Comparison of ENCODE assay signal across 1 cellular context in the genomic region with DNA sequence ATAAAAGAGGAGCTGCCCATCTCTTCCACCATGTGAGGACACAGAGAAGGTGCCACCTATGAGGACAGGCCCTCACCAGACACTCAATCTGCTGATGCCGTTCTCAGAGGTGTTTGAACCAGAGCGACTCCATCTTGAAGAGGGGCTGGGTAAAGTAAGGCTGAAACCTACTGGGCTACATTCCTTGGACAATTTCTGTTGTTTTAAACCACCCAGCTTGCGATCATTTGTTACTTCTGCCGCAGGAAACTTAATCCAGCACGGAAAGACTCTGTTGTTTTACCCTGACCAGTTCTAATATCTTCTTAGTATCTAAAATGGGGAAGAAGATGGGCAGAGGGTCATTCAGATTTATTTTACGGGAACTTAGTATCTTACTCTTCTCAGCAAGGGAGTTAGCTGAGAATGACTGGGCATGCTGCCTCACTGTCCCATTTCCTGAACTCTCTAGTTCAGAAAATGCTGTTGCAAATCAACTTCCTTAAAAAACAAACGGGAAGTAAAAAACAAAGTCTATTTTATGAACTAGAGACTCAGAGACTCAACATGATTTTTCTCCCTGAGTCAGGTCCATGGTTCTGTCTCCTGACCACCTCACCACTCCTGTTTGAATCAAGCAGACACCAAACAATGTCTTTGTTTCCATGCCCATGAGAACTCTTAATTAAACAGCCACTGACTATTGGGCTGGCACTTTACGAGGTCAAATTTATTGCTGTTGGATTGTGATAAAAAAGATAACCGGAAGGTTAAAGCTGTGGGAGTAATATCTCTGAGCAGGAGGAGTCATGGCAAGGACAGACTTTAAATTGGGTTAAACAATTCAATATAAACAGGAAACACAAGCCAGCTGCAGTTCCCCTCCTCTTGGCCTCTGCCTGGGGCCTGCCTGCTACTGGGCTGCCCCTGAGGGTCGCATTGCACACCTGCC.
A peak's percentile ranks its signal among the peaks of the same experiment; 100 is the strongest.
TF ChIP-seq lines count a peak whose summit lies in the region.

No MANE protein-coding gene starts in this region.

TF ChIP-seq in K562, 482 proteins besides CTCF, POLR2A, EP300 and RAD21 (continued from another document and continues in another):
- TF ChIP-seq, protein P1, sequence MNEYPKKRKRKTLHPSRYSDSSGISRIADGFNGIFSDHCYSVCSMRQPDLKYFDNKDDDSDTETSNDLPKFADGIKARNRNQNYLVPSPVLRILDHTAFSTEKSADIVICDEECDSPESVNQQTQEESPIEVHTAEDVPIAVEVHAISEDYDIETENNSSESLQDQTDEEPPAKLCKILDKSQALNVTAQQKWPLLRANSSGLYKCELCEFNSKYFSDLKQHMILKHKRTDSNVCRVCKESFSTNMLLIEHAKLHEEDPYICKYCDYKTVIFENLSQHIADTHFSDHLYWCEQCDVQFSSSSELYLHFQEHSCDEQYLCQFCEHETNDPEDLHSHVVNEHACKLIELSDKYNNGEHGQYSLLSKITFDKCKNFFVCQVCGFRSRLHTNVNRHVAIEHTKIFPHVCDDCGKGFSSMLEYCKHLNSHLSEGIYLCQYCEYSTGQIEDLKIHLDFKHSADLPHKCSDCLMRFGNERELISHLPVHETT (CRISPR knock-in tag; conservative IDR thresholded peaks at IDR 0.05 in 1 of 2, IDR thresholded peaks at IDR 0.05 in 1 of 2): peak in 1 of 2 experiments; percentile 96; a peak in 2 of 4 replicates
- no peak for TF ChIP-seq NONO (IDR thresholded peaks at IDR 0.05; ENCODE audit: low read depth in 2 of 2, low read length in 1 of 2)
- TF ChIP-seq NR2C1 (IDR thresholded peaks at IDR 0.05): no peak
- peak; percentile 87 for TF ChIP-seq NR2C1 (tag; IDR thresholded peaks at IDR 0.05)
- no peak for TF ChIP-seq MITF (IDR thresholded peaks at IDR 0.05)
- TF ChIP-seq POLR2AphosphoS2 (IDR thresholded peaks at IDR 0.05; ENCODE audit: low read length): no peak
- TF ChIP-seq CSDE1 (IDR thresholded peaks at IDR 0.05): no peak
- TF ChIP-seq SNAPC5 (CRISPR knock-in tag; IDR thresholded peaks at IDR 0.05): no peak
- TF ChIP-seq ZSCAN32 (CRISPR knock-in tag; IDR thresholded peaks at IDR 0.05): peak; percentile 88
- no peak for TF ChIP-seq SRSF7 (optimal IDR thresholded peaks at IDR 0.05; ENCODE audit: low read depth, low read length)
- no peak for TF ChIP-seq SIRT6 (IDR thresholded peaks at IDR 0.05; ENCODE audit: low read depth, low read length)
- no peak for TF ChIP-seq BRF2 (IDR thresholded peaks at IDR 0.05; ENCODE audit: borderline replicate concordance, insufficient read depth, insufficient read length)
- TF ChIP-seq STAT5B (CRISPR knock-in tag; IDR thresholded peaks at IDR 0.05): 0 out of 2 replicates have a peak, but pooled peaks have one; percentile 30
- no peak for TF ChIP-seq JUN (IDR thresholded peaks at IDR 0.05; ENCODE audit: borderline replicate concordance, low read depth, low read length)
- TF ChIP-seq JUN (CRISPR knock-in tag; IDR thresholded peaks at IDR 0.05; ENCODE audit: borderline replicate concordance): no peak
- 0 out of 2 replicates have a peak, but pooled peaks have one; percentile 16 for TF ChIP-seq ZEB2 (IDR thresholded peaks at IDR 0.05)
- peak; percentile 19; the same call in 1 of the 2 replicates for TF ChIP-seq MYC (IDR thresholded peaks at IDR 0.05; ENCODE audit: low read depth, low read length)
- peak; percentile 92 for TF ChIP-seq MYC (CRISPR knock-in tag; IDR thresholded peaks at IDR 0.05; ENCODE audit: borderline replicate concordance, low read depth)
- peak; percentile 98 for TF ChIP-seq ZNF311 (CRISPR knock-in tag; IDR thresholded peaks at IDR 0.05)
- TF ChIP-seq NFIC (IDR thresholded peaks at IDR 0.05): no peak
- TF ChIP-seq U2AF1 (optimal IDR thresholded peaks at IDR 0.05; ENCODE audit: low read depth, low read length): no peak
- peak; percentile 97 for TF ChIP-seq KLF6 (CRISPR knock-in tag; IDR thresholded peaks at IDR 0.05; ENCODE audit: borderline replicate concordance)
- no peak for TF ChIP-seq NCOA1 (IDR thresholded peaks at IDR 0.05; ENCODE audit: low read depth)
- no peak for TF ChIP-seq MEF2A (IDR thresholded peaks at IDR 0.05; ENCODE audit: control insufficient read depth, low read depth, low read length)
- 0 out of 2 replicates have a peak, but pooled peaks have one; percentile 19 for TF ChIP-seq MBD1 (CRISPR knock-in tag; IDR thresholded peaks at IDR 0.05)
- peak; percentile 99 for TF ChIP-seq ZNF592 (IDR thresholded peaks at IDR 0.05)
- no peak for TF ChIP-seq ATF1 (CRISPR knock-in tag; IDR thresholded peaks at IDR 0.05)
- peak; percentile 50 for TF ChIP-seq ATF1 (tag; IDR thresholded peaks at IDR 0.05)
- no peak for TF ChIP-seq SREBF2 (CRISPR knock-in tag; IDR thresholded peaks at IDR 0.05)
- TF ChIP-seq PHF8 (IDR thresholded peaks at IDR 0.05; ENCODE audit: borderline replicate concordance, low read length): no peak; the same call in 1 of the 2 replicates
- no peak for TF ChIP-seq MED1 (CRISPR knock-in tag; IDR thresholded peaks at IDR 0.05; ENCODE audit: borderline replicate concordance)
- TF ChIP-seq GATAD2A (IDR thresholded peaks at IDR 0.05): no peak
- TF ChIP-seq FOXO4 (CRISPR knock-in tag; IDR thresholded peaks at IDR 0.05): peak; percentile 92; the same call in 1 of the 2 replicates
- TF ChIP-seq KDM5B (IDR thresholded peaks at IDR 0.05; ENCODE audit: insufficient replicate concordance, low read depth, low read length): no peak
- TF ChIP-seq MCM3 (IDR thresholded peaks at IDR 0.05): no peak
- TF ChIP-seq RBBP5 (IDR thresholded peaks at IDR 0.05; ENCODE audit: borderline replicate concordance, insufficient read depth, low read length, poor library complexity, severe bottlenecking): peak; percentile 43
- TF ChIP-seq ZBTB12 (CRISPR knock-in tag; IDR thresholded peaks at IDR 0.05): peak; percentile 79
- peak; percentile 96; the same call in 1 of the 2 replicates for TF ChIP-seq RREB1 (CRISPR knock-in tag; IDR thresholded peaks at IDR 0.05)
